ENCODE assay signal across 8 cellular contexts in genomic region chr6:32175711-32176475, GRCh38. TPM values are rescaled to one million over a fixed set of nuclear protein-coding genes. Genes with fewer than 3 reads are reported as not detected.
DNase-seq lines count a peak whose midpoint lies in the region; ATAC-seq and TF ChIP-seq lines count a peak whose summit lies in the region.

A gene with protein sequence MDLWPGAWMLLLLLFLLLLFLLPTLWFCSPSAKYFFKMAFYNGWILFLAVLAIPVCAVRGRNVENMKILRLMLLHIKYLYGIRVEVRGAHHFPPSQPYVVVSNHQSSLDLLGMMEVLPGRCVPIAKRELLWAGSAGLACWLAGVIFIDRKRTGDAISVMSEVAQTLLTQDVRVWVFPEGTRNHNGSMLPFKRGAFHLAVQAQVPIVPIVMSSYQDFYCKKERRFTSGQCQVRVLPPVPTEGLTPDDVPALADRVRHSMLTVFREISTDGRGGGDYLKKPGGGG (minus strand): TSS chr6:32176084. CDS start chr6:32171496, 4,588 bp downstream.

- H3K27me3 ChIP-seq in ovary, result no peaks in the 10 kb centered on the region
- no peaks in the 10 kb centered on the region for H3K27me3 ChIP-seq in thoracic aorta (replicated peaks; ENCODE audit: insufficient read depth)

- H3K27ac Mint-ChIP-seq in activated naive CD8-positive, alpha-beta T cell treated with anti-CD3 and anti-CD28 coated beads, Interleukin-2, amount 50 U/mL, for 24 hours, result peak within 1 kb of the TSS; percentile 93

- TF ChIP-seq CTCF in ovary (IDR thresholded peaks at IDR 0.05) (no peak), thoracic aorta (IDR thresholded peaks at IDR 0.05) (no peak)

- ATAC-seq in HG02571 (IDR thresholded peaks at IDR 0.05; ENCODE audit: unreplicated experiment) (peak; percentile 43), Right ventricle myocardium inferior (peak; percentile 73), thoracic aorta (ENCODE audit: insufficient number of reproducible peaks, low FRiP score, low read depth) (peak; percentile 47)
- ATAC-seq in activated naive CD8-positive, alpha-beta T cell treated with anti-CD3 and anti-CD28 coated beads, Interleukin-2, amount 50 U/mL, for 24 hours, result peak; percentile 57

- 1 to 2% (median 1%) methylated on average over 24 to 27 of the region's 27 CpGs for WGBS in ovary, 3 donors

- no peaks in the 10 kb centered on the region for H3K9me3 Mint-ChIP-seq in activated naive CD8-positive, alpha-beta T cell treated with anti-CD3 and anti-CD28 coated beads, Interleukin-2, amount 50 U/mL, for 24 hours

- peak; percentile 66 for TF ChIP-seq POLR2A in ovary (IDR thresholded peaks at IDR 0.05)

- H3K36me3 Mint-ChIP-seq in activated naive CD8-positive, alpha-beta T cell treated with anti-CD3 and anti-CD28 coated beads, Interleukin-2, amount 50 U/mL, for 24 hours (ENCODE audit: low read depth), result peaks cover 22% of the 10 kb centered on the region

- H3K4me3 Mint-ChIP-seq in activated naive CD8-positive, alpha-beta T cell treated with anti-CD3 and anti-CD28 coated beads, Interleukin-2, amount 50 U/mL, for 24 hours, result peak within 1 kb of the TSS; percentile 96

- no peaks in the 10 kb centered on the region for H3K36me3 ChIP-seq in ovary
- peaks cover 5% of the 10 kb centered on the region for H3K36me3 ChIP-seq in thoracic aorta

- intact Hi-C loops in Right ventricle myocardium inferior (cut with DNase I) (loop anchor here (1.0 to 10.0 kb wide), 3 partner anchors 22 to 511 kb away; partner anchors contain the start of genes ATF6B, C6orf47, CSNK2B and GPANK1), ovary (cut with DNase I) (no loop called here)

- TF ChIP-seq EP300 in ovary (IDR thresholded peaks at IDR 0.05), result no peak

- no peaks in the 10 kb centered on the region for H3K27me3 Mint-ChIP-seq in activated naive CD8-positive, alpha-beta T cell treated with anti-CD3 and anti-CD28 coated beads, Interleukin-2, amount 50 U/mL, for 24 hours

- peaks cover 6% of the 10 kb centered on the region for H3K4me1 ChIP-seq in ovary (ENCODE audit: insufficient read depth)
- peaks cover 22 to 40% of the 10 kb centered on the region in 2 donors for H3K4me1 ChIP-seq in thoracic aorta (ENCODE audit: control insufficient read depth in 1 of 2, low read depth in 2 of 2)

- H3K9me3 ChIP-seq in ovary (no peaks in the 10 kb centered on the region), thoracic aorta (no peaks in the 10 kb centered on the region)

- H3K4me1 Mint-ChIP-seq in activated naive CD8-positive, alpha-beta T cell treated with anti-CD3 and anti-CD28 coated beads, Interleukin-2, amount 50 U/mL, for 24 hours, result peaks cover 74% of the 10 kb centered on the region

- DNase-seq in ELF-1 (ENCODE audit: low read depth, low spot score) (peak; percentile 98), NCI-H146 (lab: John Stamatoyannopoulos, UW) (peak; percentile 97), T follicular helper cell (ENCODE audit: low read depth) (peak; percentile 95), Right ventricle myocardium inferior (ENCODE audit: missing footprints) (peak; percentile 98), ovary (peak; percentile 98 to 99 (median 98)), thoracic aorta (ENCODE audit: low spot score) (peak; percentile 83)
- peak; percentile 99 for DNase-seq in activated naive CD8-positive, alpha-beta T cell treated with anti-CD3 and anti-CD28 coated beads, Interleukin-2, amount 50 U/mL, for 24 hours

- H3K27ac ChIP-seq in ovary (peak within 1 kb of the TSS; percentile 93 to 99), thoracic aorta (peak within 1 kb of the TSS; percentile 94 to 96)

- H3K4me3 ChIP-seq in ovary (peak within 1 kb of the TSS; percentile 70), thoracic aorta (peak within 1 kb of the TSS; percentile 98)

RNA-seq across cellular contexts. Expression of the gene that starts here (rescaled TPM):
- total RNA-seq in Right ventricle myocardium inferior (48.2 TPM), ovary (10 to 100 TPM; 29.6 to 82.4 (median 60.6) TPM), thoracic aorta (10 to 100 TPM; 43.0 to 53.1 TPM)
- 10 to 100 TPM; 53.5 to 75.7 TPM for polyA plus RNA-seq in ovary

Comparison
In these comparisons a context has a peak if more than half of its experiments do, and no peak if none do; other contexts are left out.
1. Peak in every context shown above with its lines: DNase-seq, ATAC-seq, H3K4me3 ChIP-seq and H3K27ac ChIP-seq.